In the genomic region with DNA sequence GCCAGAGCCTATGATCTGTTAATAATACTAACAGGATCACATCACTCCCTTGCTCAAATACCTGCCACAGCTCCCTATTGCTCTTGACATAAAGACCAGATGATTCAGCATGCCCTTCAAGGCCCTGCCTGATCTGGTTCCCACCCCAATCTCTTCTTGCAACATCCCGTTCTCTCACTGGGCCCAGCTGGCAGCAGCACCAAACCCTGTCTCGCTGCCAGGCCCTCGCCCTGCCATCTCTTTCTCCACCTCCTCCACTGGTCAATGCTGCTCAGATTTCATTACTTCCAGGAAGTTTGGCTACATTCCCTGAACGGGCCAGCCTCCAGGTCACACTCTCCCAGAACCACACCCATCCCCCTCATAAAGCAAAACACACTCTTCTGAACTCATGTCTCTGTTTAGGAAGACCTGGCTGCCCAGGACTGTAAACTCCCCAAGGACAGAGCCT, we compare ENCODE assay signal across 9 cellular contexts. TPM values are rescaled to one million over a fixed set of nuclear protein-coding genes. Genes with fewer than 3 reads are reported as not detected.
DNase-seq lines count a peak whose midpoint lies in the region; ATAC-seq and TF ChIP-seq lines count a peak whose summit lies in the region.
"Had no signal": no experiment of that assay in that cellular context is flagged by ENCODE, and none has a peak within 500 bp of the region (broad histone marks: within the 10 kb centered on the region; RNA-seq: fewer than 3 reads in every experiment).

No MANE protein-coding gene starts in this region.

- no peaks in the 10 kb centered on the region for H3K79me2 ChIP-seq in GM23248 (ENCODE audit: insufficient read depth)

- peak; percentile 92 for DNase-seq in GM23248
- peak; percentile 73 for DNase-seq in T1000 (lab: John Stamatoyannopoulos, UW)
- DNase-seq in left cardiac atrium, result peak; percentile 90
- DNase-seq in Caco-2, result no peak
- no peak for DNase-seq in effector memory CD8-positive, alpha-beta T cell
- DNase-seq in stimulated activated CD4-positive, alpha-beta T cell treated with anti-CD3 and anti-CD28 coated beads, Interleukin-1b, Interleukin-23, amount 100 ng/mL, for 48 hours, result no peak
- DNase-seq: activated T-cell treated with anti-CD3 and anti-CD28 coated beads for 4 hours had no signal

- intact Hi-C loops in left cardiac atrium (cut with DNase I) (no loop called here), Caco-2 (cut with micrococcal nuclease; ENCODE audit: unreplicated experiment) (no loop called here)

- H3K36me3 Mint-ChIP-seq in Caco-2 (ENCODE audit: insufficient read depth, unreplicated experiment), result peaks cover 6% of the 10 kb centered on the region
- H3K36me3 Mint-ChIP-seq in effector memory CD8-positive, alpha-beta T cell (ENCODE audit: insufficient read depth), result no peaks in the 10 kb centered on the region

- 0 out of 2 replicates have a peak, but pooled peaks cover 3% of the 10 kb centered on the region for H3K4me1 ChIP-seq in GM23248 (ENCODE audit: insufficient read depth)
- H3K4me1 ChIP-seq in skeletal muscle tissue (ENCODE audit: control insufficient read depth in 3 of 3, insufficient read depth in 3 of 3, low read length in 3 of 3), result peaks cover 29 to 39% (median 37%) of the 10 kb centered on the region in 3 donors
- H3K4me1 ChIP-seq in Caco-2, result no peaks in the 10 kb centered on the region; the same call in 1 of the 2 replicates

- no peaks in the 10 kb centered on the region for H4K20me1 ChIP-seq in GM23248 (ENCODE audit: insufficient read depth)

- WGBS in GM23248 (ENCODE audit: low coverage in 1 of 2, low lambda C conversion rate in 2 of 2, missing lambda C conversion rate in 2 of 2), 2 experiments, result 6 to 8% methylated on average over 4 of the region's 4 CpGs

- H3K27me3 Mint-ChIP-seq in Caco-2 (ENCODE audit: insufficient read depth, unreplicated experiment), result no peaks in the 10 kb centered on the region
- no peaks in the 10 kb centered on the region for H3K27me3 Mint-ChIP-seq in effector memory CD8-positive, alpha-beta T cell

- H3K27ac ChIP-seq in GM23248 (no peak overlapping the region), skeletal muscle tissue (ENCODE audit: low read depth, low read length) (peak overlapping the region; percentile 86)

- BruUV-seq in Caco-2 (replicated peaks; lab: Mats Ljungman, UMichigan), result no TSS peak

- POLR2A ChIA-PET in Caco-2 (lab: Charles Lee), result no interaction called here

- no peak overlapping the region for H3K4me3 Mint-ChIP-seq in Caco-2 (ENCODE audit: unreplicated experiment)
- H3K4me3 Mint-ChIP-seq in effector memory CD8-positive, alpha-beta T cell, result no peak overlapping the region

- in situ Hi-C loops in GM23248 (cut with MboI), result no loop called here

- H3K27ac Mint-ChIP-seq in Caco-2 (ENCODE audit: unreplicated experiment), result no peak overlapping the region
- H3K27ac Mint-ChIP-seq in effector memory CD8-positive, alpha-beta T cell, result no peak overlapping the region

- no peak overlapping the region for H3K4me2 ChIP-seq in GM23248 (ENCODE audit: unreplicated experiment)

- H3K9me3 ChIP-seq in GM23248 (ENCODE audit: low read depth) (no peaks in the 10 kb centered on the region), skeletal muscle tissue (ENCODE audit: control insufficient read depth in 3 of 3, low read length in 3 of 3) (no peaks in the 10 kb centered on the region), Caco-2 (no peaks in the 10 kb centered on the region)

- H3K4me3 ChIP-seq in GM23248 (no peak overlapping the region), skeletal muscle tissue (ENCODE audit: low read length in 3 of 3) (peak overlapping the region in 1 of 3 donors; percentile 9), Caco-2 (ENCODE audit: low read depth, low read length) (no peak overlapping the region)

- H3K4me1 Mint-ChIP-seq in Caco-2 (ENCODE audit: low read depth, unreplicated experiment), result peaks cover 20% of the 10 kb centered on the region
- no peaks in the 10 kb centered on the region for H3K4me1 Mint-ChIP-seq in effector memory CD8-positive, alpha-beta T cell (ENCODE audit: low read depth in 2 of 2)

- H3K9ac ChIP-seq in GM23248 (no peak overlapping the region), skeletal muscle tissue (ENCODE audit: low read depth in 1 of 3, low read length in 3 of 3) (peak overlapping the region in 1 of 3 donors; percentile 33)

- no peak for TF ChIP-seq CTCF in Caco-2 (IDR thresholded peaks at IDR 0.05; ENCODE audit: insufficient read depth in 1 of 2, low read depth in 1 of 2, low read length in 1 of 2, severe bottlenecking in 1 of 2, unreplicated experiment in 1 of 2)

- H3K27me3 ChIP-seq in GM23248 (replicated peaks; ENCODE audit: insufficient read depth), result no peaks in the 10 kb centered on the region
- no peaks in the 10 kb centered on the region for H3K27me3 ChIP-seq in skeletal muscle tissue (ENCODE audit: control insufficient read depth in 3 of 3, insufficient read depth in 3 of 3, low read length in 3 of 3)
- no peaks in the 10 kb centered on the region for H3K27me3 ChIP-seq in Caco-2 (replicated peaks; ENCODE audit: control insufficient read depth, insufficient read depth, low read length)

- no peaks in the 10 kb centered on the region for H3F3A ChIP-seq in GM23248 (ENCODE audit: insufficient read depth)

- no peaks in the 10 kb centered on the region for H3K9me2 ChIP-seq in GM23248 (ENCODE audit: insufficient read depth)

- 0 out of 2 replicates have a peak overlapping the region, but pooled peaks have one; percentile 2 for H2AFZ ChIP-seq in GM23248

- H3K36me3 ChIP-seq in GM23248 (ENCODE audit: low read depth) (no peaks in the 10 kb centered on the region), skeletal muscle tissue (ENCODE audit: control insufficient read depth in 3 of 3, insufficient read depth in 3 of 3, low read length in 3 of 3) (no peaks in the 10 kb centered on the region), Caco-2 (ENCODE audit: control insufficient read depth, insufficient read depth, low read length) (no peaks in the 10 kb centered on the region; the same call in 1 of the 2 replicates)

- H3K9me3 Mint-ChIP-seq in Caco-2 (ENCODE audit: unreplicated experiment), result no peaks in the 10 kb centered on the region
- H3K9me3 Mint-ChIP-seq in effector memory CD8-positive, alpha-beta T cell, result no peaks in the 10 kb centered on the region

- ATAC-seq in left cardiac atrium (peak; percentile 96 to 97), HG03378 (IDR thresholded peaks at IDR 0.05; ENCODE audit: unreplicated experiment) (no peak)
- no peak for ATAC-seq in effector memory CD8-positive, alpha-beta T cell (replicated peaks)

- CTCF ChIA-PET in Caco-2 (lab: Charles Lee), result no interaction called here

RNA-seq across cellular contexts. Expression of gene BCAT2, which starts 8.6 kb away (rescaled TPM):
- 29.7 and 34.7 TPM in 2 replicates for total RNA-seq in GM23248 (2014; rRNA removed; shearing (Covaris generic))
- polyA plus RNA-seq in GM23248 (2016; fragmentation: Nextera tagmentation; extraction: Ambion mirVana), result 48.5 and 51.2 TPM in 2 replicates
- total RNA-seq in left cardiac atrium, result 10 to 100 TPM; 29.8 to 37.7 TPM
- 13.6 TPM for total RNA-seq in skeletal muscle tissue
- 106 and 109 TPM in 2 replicates for total RNA-seq in Caco-2 (2022)

RNA-seq across cellular contexts. Expression of gene HSD17B14, which starts 16.9 kb away (rescaled TPM):
- 2.6 and 3.9 TPM in 2 replicates for total RNA-seq in GM23248 (2014; rRNA removed; shearing (Covaris generic))
- 3.7 and 4.4 TPM in 2 replicates for polyA plus RNA-seq in GM23248 (2016; fragmentation: Nextera tagmentation; extraction: Ambion mirVana)
- total RNA-seq in left cardiac atrium (1 to 10 TPM; 2.8 to 5.4 TPM), skeletal muscle tissue (0.52 TPM), Caco-2 (2022) (27.8 and 30.8 TPM in 2 replicates)

RNA-seq across cellular contexts. Expression of gene PLEKHA4, which starts 49.0 kb away (rescaled TPM):
- total RNA-seq in GM23248 (2014; rRNA removed; shearing (Covaris generic)), result 12.3 and 14.2 TPM in 2 replicates
- polyA plus RNA-seq in GM23248 (2016; fragmentation: Nextera tagmentation; extraction: Ambion mirVana), result 16.6 and 19.4 TPM in 2 replicates
- total RNA-seq in left cardiac atrium, result 10 to 100 TPM; 29.6 to 67.1 TPM
- 14.1 TPM for total RNA-seq in skeletal muscle tissue
- 3.9 and 5.6 TPM in 2 replicates for total RNA-seq in Caco-2 (2022)

RNA-seq across cellular contexts. Expression of gene PPP1R15A, which starts 52.8 kb away (rescaled TPM):
- total RNA-seq in GM23248 (2014; rRNA removed; shearing (Covaris generic)), result 63.8 and 71.3 TPM in 2 replicates
- 78.9 and 83.0 TPM in 2 replicates for polyA plus RNA-seq in GM23248 (2016; fragmentation: Nextera tagmentation; extraction: Ambion mirVana)
- total RNA-seq in left cardiac atrium (10 to 100 TPM; 67.2 to 78.6 TPM), skeletal muscle tissue (26.1 TPM), Caco-2 (2022) (83.3 and 94.7 TPM in 2 replicates)

Comparison
In these comparisons a context has a peak if more than half of its experiments do, and no peak if none do; other contexts are left out.
1. DNase-seq: peak in GM23248 (single experiment), T1000 (single experiment) and left cardiac atrium (single experiment); none in Caco-2 (0 of 2), effector memory CD8-positive, alpha-beta T cell (0 of 3) and stimulated activated CD4-positive, alpha-beta T cell treated with anti-CD3 and anti-CD28 coated beads, Interleukin-1b, Interleukin-23, amount 100 ng/mL, for 48 hours (single experiment).
2. ATAC-seq: peak in left cardiac atrium (2 of 2); none in HG03378 (single experiment) and effector memory CD8-positive, alpha-beta T cell (single experiment).